In genomic region chr14:75229923-75230792, GRCh38 we compare ENCODE assay signal across 8 cellular contexts. TPM values are rescaled to one million over a fixed set of nuclear protein-coding genes. Genes with fewer than 3 reads are reported as not detected.
A peak's percentile ranks its signal among the peaks of the same experiment; 100 is the strongest.
DNase-seq lines count a peak whose midpoint lies in the region; ATAC-seq and TF ChIP-seq lines count a peak whose summit lies in the region.

No MANE protein-coding gene starts in this region.

- no peak overlapping the region for H3K4me3 ChIP-seq in AG10803 (ENCODE audit: low read length)
- H3K4me3 ChIP-seq in epithelial cell of esophagus (ENCODE audit: low read length), result no peak overlapping the region

- ATAC-seq in GM18907 (IDR thresholded peaks at IDR 0.05; ENCODE audit: unreplicated experiment) (peak; percentile 53), HG03521 (IDR thresholded peaks at IDR 0.05; ENCODE audit: unreplicated experiment) (no peak)

- no peaks in the 10 kb centered on the region for H3K36me3 Mint-ChIP-seq in activated CD4-positive, alpha-beta T cell treated with anti-CD3 and anti-CD28 coated beads, Interleukin-2, amount 10 ng/mL, durations not matched to agents 7 days and 5 days (ENCODE audit: low read depth)

- intact Hi-C loops in posterior vena cava (cut with DNase I), result no loop called here

- peaks cover 58% of the 10 kb centered on the region for H3K4me1 Mint-ChIP-seq in activated CD4-positive, alpha-beta T cell treated with anti-CD3 and anti-CD28 coated beads, Interleukin-2, amount 10 ng/mL, durations not matched to agents 7 days and 5 days

- no peaks in the 10 kb centered on the region for H3K9me3 Mint-ChIP-seq in activated CD4-positive, alpha-beta T cell treated with anti-CD3 and anti-CD28 coated beads, Interleukin-2, amount 10 ng/mL, durations not matched to agents 7 days and 5 days

- POLR2A ChIA-PET in activated CD4-positive, alpha-beta T cell treated with anti-CD3 and anti-CD28 coated beads, Interleukin-2, amount 10 ng/mL, durations not matched to agents 7 days and 5 days (lab: Charles Lee), result interaction anchor here (0.6 kb wide), 1 partner anchor 63 kb away, joined by 5 read pairs; no protein-coding TSS in a partner anchor

- no peak overlapping the region for H3K4me3 Mint-ChIP-seq in activated CD4-positive, alpha-beta T cell treated with anti-CD3 and anti-CD28 coated beads, Interleukin-2, amount 10 ng/mL, durations not matched to agents 7 days and 5 days

- H3K27ac Mint-ChIP-seq in activated CD4-positive, alpha-beta T cell treated with anti-CD3 and anti-CD28 coated beads, Interleukin-2, amount 10 ng/mL, durations not matched to agents 7 days and 5 days, result peak overlapping the region; percentile 82

- H3K27me3 Mint-ChIP-seq in activated CD4-positive, alpha-beta T cell treated with anti-CD3 and anti-CD28 coated beads, Interleukin-2, amount 10 ng/mL, durations not matched to agents 7 days and 5 days, result peaks cover 2% of the 10 kb centered on the region

- TF ChIP-seq CTCF in AG10803 (conservative IDR thresholded peaks at IDR 0.05; ENCODE audit: low read length), result no peak
- peak; percentile 43 for TF ChIP-seq CTCF in epithelial cell of esophagus (IDR thresholded peaks at IDR 0.05; ENCODE audit: insufficient read depth, low read depth, low read length, missing control alignments)
- TF ChIP-seq CTCF in GM13977 (IDR thresholded peaks at IDR 0.05; ENCODE audit: extremely low read depth, insufficient read depth, missing control alignments), result no peak

- peak; percentile 40 for DNase-seq in AG10803 (ENCODE audit: low read depth)
- DNase-seq in Kasumi-1 (lab: John Stamatoyannopoulos, UW), result peak; percentile 26 to 47
- peak; percentile 53 for DNase-seq in activated CD4-positive, alpha-beta T cell treated with anti-CD3 and anti-CD28 coated beads, Interleukin-2, amount 10 ng/mL, durations not matched to agents 7 days and 5 days
- DNase-seq in epithelial cell of esophagus (ENCODE audit: low read depth), result peak; percentile 98
- DNase-seq in posterior vena cava (ENCODE audit: low spot score), result peak; percentile 42
- DNase-seq in GM13977 (ENCODE audit: low spot score), result no peak

- in situ Hi-C loops in GM13977 (cut with MboI; ENCODE audit: low pct_unique_long_range_greater_than_20kb, low sequenced_read_pairs, unreplicated experiment), result no loop called here

- CTCF ChIA-PET in activated CD4-positive, alpha-beta T cell treated with anti-CD3 and anti-CD28 coated beads, Interleukin-2, amount 10 ng/mL, durations not matched to agents 7 days and 5 days (lab: Charles Lee), result interaction anchor here (0.5 to 1.1 kb wide), 3 partner anchors 11 to 90 kb away, joined by 3 to 4 read pairs (median 4); no protein-coding TSS in a partner anchor

RNA-seq across cellular contexts. Expression of gene FOS, which starts 48.5 kb away (rescaled TPM):
- total RNA-seq in activated CD4-positive, alpha-beta T cell treated with anti-CD3 and anti-CD28 coated beads, Interleukin-2, amount 10 ng/mL, durations not matched to agents 7 days and 5 days, result 10 to 100 TPM; 28.0 to 35.7 TPM
- 100 to 1,000 TPM; 485 to 992 TPM for total RNA-seq in posterior vena cava

RNA-seq across cellular contexts. Expression of gene TMED10, which starts 53.7 kb away (rescaled TPM):
- 100 to 1,000 TPM; 175 to 213 TPM for total RNA-seq in activated CD4-positive, alpha-beta T cell treated with anti-CD3 and anti-CD28 coated beads, Interleukin-2, amount 10 ng/mL, durations not matched to agents 7 days and 5 days
- 100 to 1,000 TPM; 259 to 311 TPM for total RNA-seq in posterior vena cava

Comparison
In these comparisons a context has a peak if more than half of its experiments do, and no peak if none do; other contexts are left out.
1. RNA of gene FOS, which starts 48.5 kb away (total RNA-seq): 485 to 992 TPM in posterior vena cava; 28.0 to 35.7 TPM in activated CD4-positive, alpha-beta T cell treated with anti-CD3 and anti-CD28 coated beads, Interleukin-2, amount 10 ng/mL, durations not matched to agents 7 days and 5 days; every median in the first group is over 10 times any median in the second.